ENCODE assay signal across 10 cellular contexts in the genomic region with DNA sequence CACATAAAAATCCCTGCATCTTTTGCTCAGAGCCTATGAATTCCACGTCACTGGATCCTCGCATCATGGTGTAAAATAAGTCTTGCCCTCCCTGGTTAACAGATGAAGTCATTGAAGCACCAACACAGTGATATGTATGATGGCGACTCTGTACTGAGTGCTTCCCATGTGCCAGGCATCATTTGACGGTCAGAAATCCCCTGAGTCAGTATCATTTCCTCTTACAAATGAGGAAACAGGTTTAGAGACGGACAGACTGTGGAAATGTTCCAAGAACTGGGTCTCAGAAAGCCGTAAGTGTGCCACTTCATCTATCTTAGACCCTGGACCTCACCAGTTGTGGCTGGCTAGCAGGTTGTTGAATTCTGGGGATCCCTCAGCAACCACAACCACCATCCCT. TPM values are rescaled to one million over a fixed set of nuclear protein-coding genes. Genes with fewer than 3 reads are reported as not detected.
DNase-seq lines count a peak whose midpoint lies in the region; ATAC-seq and TF ChIP-seq lines count a peak whose summit lies in the region.
"Had no signal": no experiment of that assay in that cellular context is flagged by ENCODE, and none has a peak within 500 bp of the region (broad histone marks: within the 10 kb centered on the region; RNA-seq: fewer than 3 reads in every experiment).

No MANE protein-coding gene starts in this region.

- H3K4me1 Mint-ChIP-seq in dendritic cell treated with granulocyte-macrophage colony-stimulating factor and Interleukin-4, amounts not matched to agents 40 ng/mL and 50 ng/mL, for 4 days (ENCODE audit: low read depth) = peaks cover 37% of the 10 kb centered on the region
- peaks cover 7% of the 10 kb centered on the region for H3K4me1 Mint-ChIP-seq in CD4-positive, alpha-beta T cell (ENCODE audit: low read depth)
- peaks cover 4% of the 10 kb centered on the region for H3K4me1 Mint-ChIP-seq in WTC11

- H3K9me3 ChIP-seq in BLaER1 treated with 17β-estradiol and CSF1 and Interleukin-3, amounts not matched to agents 10 nM and 100 nM (replicated peaks in 1 of 11) = peaks cover 0 to 7% (median 0%) of the 10 kb centered on the region in 11 experiments; a peak in 1 of 22 replicates
- H3K9me3 ChIP-seq in Karpas-422 (ENCODE audit: low read length) = no peaks in the 10 kb centered on the region
- no peaks in the 10 kb centered on the region for H3K9me3 ChIP-seq in CD4-positive, alpha-beta T cell (ENCODE audit: control insufficient read depth, low read length)

- no peak overlapping the region for H3K9ac ChIP-seq in BLaER1 treated with 17β-estradiol and CSF1 and Interleukin-3, amounts not matched to agents 10 nM and 100 nM
- no peak overlapping the region for H3K9ac ChIP-seq in Karpas-422 (ENCODE audit: low read length)

- peaks cover 10 to 60% (median 18%) of the 10 kb centered on the region in 10 experiments; a peak in 19 of 20 replicates for H3K4me1 ChIP-seq in BLaER1 treated with 17β-estradiol and CSF1 and Interleukin-3, amounts not matched to agents 10 nM and 100 nM
- H3K4me1 ChIP-seq in Karpas-422 (ENCODE audit: low read length) = peaks cover 17% of the 10 kb centered on the region

- H3K36me3 Mint-ChIP-seq in dendritic cell treated with granulocyte-macrophage colony-stimulating factor and Interleukin-4, amounts not matched to agents 40 ng/mL and 50 ng/mL, for 4 days (ENCODE audit: low read depth) = peaks cover 6% of the 10 kb centered on the region
- no peaks in the 10 kb centered on the region for H3K36me3 Mint-ChIP-seq in CD4-positive, alpha-beta T cell (ENCODE audit: low read depth)
- H3K36me3 Mint-ChIP-seq in WTC11 = no peaks in the 10 kb centered on the region

- H3K36me3 ChIP-seq in BLaER1 treated with 17β-estradiol and CSF1 and Interleukin-3, amounts not matched to agents 10 nM and 100 nM = no peaks in the 10 kb centered on the region
- H3K36me3 ChIP-seq in Karpas-422 (ENCODE audit: insufficient read depth, low read length) = no peaks in the 10 kb centered on the region

- H3K27ac Mint-ChIP-seq in dendritic cell treated with granulocyte-macrophage colony-stimulating factor and Interleukin-4, amounts not matched to agents 40 ng/mL and 50 ng/mL, for 4 days = peak overlapping the region; percentile 51
- H3K27ac Mint-ChIP-seq in CD4-positive, alpha-beta T cell = no peak overlapping the region
- H3K27ac Mint-ChIP-seq in WTC11 = no peak overlapping the region

- H3K4me2 ChIP-seq in BLaER1 treated with 17β-estradiol and CSF1 and Interleukin-3, amounts not matched to agents 10 nM and 100 nM = peak overlapping the region in 9 of 11 experiments; percentile 2 to 99 (median 41); a peak in 14 of 22 replicates
- no peak overlapping the region for H3K4me2 ChIP-seq in Karpas-422 (ENCODE audit: low read depth, low read length, poor library complexity, severe bottlenecking)

- H3K27ac ChIP-seq in BLaER1 treated with 17β-estradiol and CSF1 and Interleukin-3, amounts not matched to agents 10 nM and 100 nM = peak overlapping the region in 3 of 11 experiments; percentile 49 to 80 (median 79); a peak in 5 of 22 replicates
- H3K27ac ChIP-seq in Karpas-422 (ENCODE audit: low read length) = no peak overlapping the region
- no peak overlapping the region for H3K27ac ChIP-seq in CD4-positive, alpha-beta T cell (ENCODE audit: low read depth, low read length)

- POLR2A ChIA-PET in CD4-positive, alpha-beta T cell (lab: Charles Lee) = no interaction called here
- POLR2A ChIA-PET in WTC11 (lab: Charles Lee) = interaction anchor here (0.6 kb wide), 1 partner anchor 662 kb away, joined by 3 read pairs; no protein-coding TSS in a partner anchor

- no peak overlapping the region for H3K4me3 Mint-ChIP-seq in dendritic cell treated with granulocyte-macrophage colony-stimulating factor and Interleukin-4, amounts not matched to agents 40 ng/mL and 50 ng/mL, for 4 days
- no peak overlapping the region for H3K4me3 Mint-ChIP-seq in CD4-positive, alpha-beta T cell
- H3K4me3 Mint-ChIP-seq in WTC11 = no peak overlapping the region

- no peak overlapping the region for H2AFZ ChIP-seq in Karpas-422 (ENCODE audit: low read length)

- H3K79me2 ChIP-seq in Karpas-422 (ENCODE audit: low read length) = no peaks in the 10 kb centered on the region

- H3K27me3 ChIP-seq in BLaER1 treated with 17β-estradiol and CSF1 and Interleukin-3, amounts not matched to agents 10 nM and 100 nM = peaks cover 0 to 10% (median 5%) of the 10 kb centered on the region in 11 experiments; a peak in 12 of 22 replicates
- H3K27me3 ChIP-seq in Karpas-422 (ENCODE audit: low read length) = peaks cover 2% of the 10 kb centered on the region
- peaks cover 7% of the 10 kb centered on the region for H3K27me3 ChIP-seq in CD4-positive, alpha-beta T cell (ENCODE audit: control insufficient read depth, insufficient read depth, low read length)

- CTCF ChIA-PET in CD4-positive, alpha-beta T cell (lab: Charles Lee) = no interaction called here
- CTCF ChIA-PET in WTC11 (lab: Charles Lee) = interaction anchor here (0.6 kb wide), 1 partner anchor 8 kb away, joined by 3 read pairs; no protein-coding TSS in a partner anchor

- TF ChIP-seq POLR2A in erythroblast (IDR thresholded peaks at IDR 0.05; ENCODE audit: low read length) = no peak

- TF ChIP-seq CTCF in CD4-positive, alpha-beta T cell (IDR thresholded peaks at IDR 0.05) = no peak
- no peak for TF ChIP-seq CTCF in WTC11 (IDR thresholded peaks at IDR 0.05)

- no peak overlapping the region for H3K4me3 ChIP-seq in BLaER1 treated with 17β-estradiol and CSF1 and Interleukin-3, amounts not matched to agents 10 nM and 100 nM
- no peak overlapping the region for H3K4me3 ChIP-seq in Karpas-422 (ENCODE audit: low read length)

- H3K27me3 Mint-ChIP-seq in dendritic cell treated with granulocyte-macrophage colony-stimulating factor and Interleukin-4, amounts not matched to agents 40 ng/mL and 50 ng/mL, for 4 days = peaks cover 26% of the 10 kb centered on the region
- peaks cover 53% of the 10 kb centered on the region for H3K27me3 Mint-ChIP-seq in CD4-positive, alpha-beta T cell
- H3K27me3 Mint-ChIP-seq in WTC11 (ENCODE audit: low read depth) = peaks cover 52% of the 10 kb centered on the region

- intact Hi-C loops in dendritic cell treated with granulocyte-macrophage colony-stimulating factor and Interleukin-4, amounts not matched to agents 40 ng/mL and 50 ng/mL, for 4 days (cut with micrococcal nuclease) = no loop called here
- intact Hi-C loops in CD4-positive, alpha-beta T cell (cut with DNase I, micrococcal nuclease) = no loop called here

- no peaks in the 10 kb centered on the region for H4K20me1 ChIP-seq in BLaER1 treated with 17β-estradiol and CSF1 and Interleukin-3, amounts not matched to agents 10 nM and 100 nM
- no peaks in the 10 kb centered on the region for H4K20me1 ChIP-seq in Karpas-422 (ENCODE audit: insufficient read depth, low read depth, low read length)

- peaks cover 7% of the 10 kb centered on the region for H3K9me3 Mint-ChIP-seq in dendritic cell treated with granulocyte-macrophage colony-stimulating factor and Interleukin-4, amounts not matched to agents 40 ng/mL and 50 ng/mL, for 4 days
- no peaks in the 10 kb centered on the region for H3K9me3 Mint-ChIP-seq in CD4-positive, alpha-beta T cell
- 0 out of 2 replicates have a peak, but pooled peaks cover 3% of the 10 kb centered on the region for H3K9me3 Mint-ChIP-seq in WTC11

- DNase-seq in Karpas-422 = peak; percentile 80
- DNase-seq in LoVo (ENCODE audit: low spot score) = no peak
- no peak for DNase-seq in CD4-positive, alpha-beta T cell
- DNase-seq in erythroblast (lab: John Stamatoyannopoulos, UW) = no peak
- DNase-seq in WTC11 (ENCODE audit: low spot score) = no peak
- DNase-seq: GDM1, T1000 had no signal

- ATAC-seq in GM21447 (IDR thresholded peaks at IDR 0.05; ENCODE audit: unreplicated experiment) = peak; percentile 71
- no peak for ATAC-seq in CD4-positive, alpha-beta T cell (ENCODE audit: poor library complexity)
- ATAC-seq in WTC11 = no peak

- H3K9me2 ChIP-seq in Karpas-422 (replicated peaks; ENCODE audit: insufficient read depth, low read length) = no peaks in the 10 kb centered on the region

TF ChIP-seq in WTC11, 78 proteins besides CTCF, POLR2A, EP300 and RAD21 (continues in another document):
- no peak for TF ChIP-seq MXD4 (CRISPR knock-in tag; IDR thresholded peaks at IDR 0.05; ENCODE audit: borderline replicate concordance)
- TF ChIP-seq EMX1 (CRISPR knock-in tag; IDR thresholded peaks at IDR 0.05) = no peak
- TF ChIP-seq PRDM15 (CRISPR knock-in tag; IDR thresholded peaks at IDR 0.05) = no peak

RNA-seq across cellular contexts. Expression of gene OLFML2B, which starts 5.1 kb away (rescaled TPM):
- not detected in 2 replicates for total RNA-seq in Karpas-422 (2014; rRNA removed; shearing (Covaris generic); ENCODE audit: low replicate concordance)
- under 1 TPM in 1 of 2 experiments, not detected in 1; 0.08 TPM for total RNA-seq in CD4-positive, alpha-beta T cell
- total RNA-seq in WTC11 (2021) = 4.9 to 6.5 TPM (median 6.2 TPM) in 3 replicates

RNA-seq across cellular contexts. Expression of gene NOS1AP, which starts 40.8 kb away (rescaled TPM):
- not detected in 2 replicates for total RNA-seq in Karpas-422 (2014; rRNA removed; shearing (Covaris generic); ENCODE audit: low replicate concordance)
- total RNA-seq in CD4-positive, alpha-beta T cell = not detected
- total RNA-seq in WTC11 (2021) = 10.0 to 14.7 TPM (median 10.2 TPM) in 3 replicates

Comparison
In these comparisons a context has a peak if more than half of its experiments do, and no peak if none do; other contexts are left out.
1. RNA of gene NOS1AP, which starts 40.8 kb away (total RNA-seq): 10.0 to 14.7 TPM in WTC11; not detected in CD4-positive, alpha-beta T cell and not detected in Karpas-422; every median in the first group is over 10 times any median in the second.